In the genomic region with DNA sequence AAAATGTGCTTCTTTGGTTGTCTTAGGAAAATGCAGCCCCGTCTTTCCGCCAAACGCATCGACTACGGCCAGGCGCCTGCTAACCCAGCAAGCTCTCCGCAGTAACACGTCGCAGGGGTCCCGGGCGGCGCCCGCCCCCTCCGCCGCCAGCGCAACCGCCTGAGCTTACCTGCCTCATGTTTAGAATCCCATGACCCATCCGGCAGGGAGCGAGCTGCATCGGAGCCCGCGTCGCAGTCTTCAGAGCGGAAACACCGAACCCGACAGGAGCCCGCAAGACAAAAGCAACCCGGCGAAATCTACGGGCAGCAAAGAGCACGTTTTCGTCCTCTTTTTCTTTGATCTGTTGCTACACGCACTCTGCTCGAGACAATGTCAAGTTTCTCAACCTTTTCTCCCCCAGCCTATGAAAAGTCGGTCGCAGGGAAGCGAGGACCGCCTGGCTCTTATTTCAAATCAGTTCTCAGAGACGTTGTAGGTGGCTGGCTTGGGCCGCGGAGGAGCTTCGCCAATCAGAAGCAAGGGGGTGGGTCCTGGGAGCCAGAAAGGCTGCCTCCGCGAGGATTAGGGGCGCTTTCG, we compare ENCODE assay signal across 8 cellular contexts. TPM values are rescaled to one million over a fixed set of nuclear protein-coding genes. Genes with fewer than 3 reads are reported as not detected.
DNase-seq lines count a peak whose midpoint lies in the region; ATAC-seq and TF ChIP-seq lines count a peak whose summit lies in the region.

A gene with protein sequence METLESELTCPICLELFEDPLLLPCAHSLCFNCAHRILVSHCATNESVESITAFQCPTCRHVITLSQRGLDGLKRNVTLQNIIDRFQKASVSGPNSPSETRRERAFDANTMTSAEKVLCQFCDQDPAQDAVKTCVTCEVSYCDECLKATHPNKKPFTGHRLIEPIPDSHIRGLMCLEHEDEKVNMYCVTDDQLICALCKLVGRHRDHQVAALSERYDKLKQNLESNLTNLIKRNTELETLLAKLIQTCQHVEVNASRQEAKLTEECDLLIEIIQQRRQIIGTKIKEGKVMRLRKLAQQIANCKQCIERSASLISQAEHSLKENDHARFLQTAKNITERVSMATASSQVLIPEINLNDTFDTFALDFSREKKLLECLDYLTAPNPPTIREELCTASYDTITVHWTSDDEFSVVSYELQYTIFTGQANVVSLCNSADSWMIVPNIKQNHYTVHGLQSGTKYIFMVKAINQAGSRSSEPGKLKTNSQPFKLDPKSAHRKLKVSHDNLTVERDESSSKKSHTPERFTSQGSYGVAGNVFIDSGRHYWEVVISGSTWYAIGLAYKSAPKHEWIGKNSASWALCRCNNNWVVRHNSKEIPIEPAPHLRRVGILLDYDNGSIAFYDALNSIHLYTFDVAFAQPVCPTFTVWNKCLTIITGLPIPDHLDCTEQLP (minus strand): TSS at position 465 of the 579 bp plus-strand sequence. CDS start 53,038 bp downstream, outside the sequence.

- TF ChIP-seq CTCF in endothelial cell (IDR thresholded peaks at IDR 0.05; ENCODE audit: unreplicated experiment): no peak
- no peak for TF ChIP-seq CTCF in thoracic aorta (IDR thresholded peaks at IDR 0.05)

- no peak for TF ChIP-seq POLR2A in GM18505 (IDR thresholded peaks at IDR 0.05; ENCODE audit: borderline replicate concordance, extremely low read depth, insufficient read depth, insufficient read length)

- peaks cover 0 to 29% of the 10 kb centered on the region in 2 donors for H3K4me1 ChIP-seq in thoracic aorta (ENCODE audit: control insufficient read depth in 1 of 2, low read depth in 2 of 2)

- H3K36me3 Mint-ChIP-seq in IgD-negative memory B cell: peaks cover 3% of the 10 kb centered on the region
- no peaks in the 10 kb centered on the region for H3K36me3 Mint-ChIP-seq in endothelial cell (ENCODE audit: low read depth, unreplicated experiment)

- no peaks in the 10 kb centered on the region for H3K9me3 Mint-ChIP-seq in IgD-negative memory B cell
- H3K9me3 Mint-ChIP-seq in endothelial cell (ENCODE audit: unreplicated experiment): no peaks in the 10 kb centered on the region

- H3K9me3 ChIP-seq in SK-N-MC (ENCODE audit: low read depth, low read length) (no peaks in the 10 kb centered on the region), thoracic aorta (no peaks in the 10 kb centered on the region)

- peak; percentile 76 for DNase-seq in EL
- DNase-seq in SK-N-MC (ENCODE audit: low read depth, low spot score): no peak
- DNase-seq in endothelial cell (ENCODE audit: low spot score): peak; percentile 65
- DNase-seq in mesenteric fat pad (ENCODE audit: low spot score): no peak
- DNase-seq in thoracic aorta (ENCODE audit: low spot score): peak; percentile 13

- ATAC-seq in thoracic aorta (ENCODE audit: insufficient number of reproducible peaks, low FRiP score, low read depth): no peak
- no peak for ATAC-seq in GM18870 (IDR thresholded peaks at IDR 0.05; ENCODE audit: unreplicated experiment)
- ATAC-seq in GM18505 (IDR thresholded peaks at IDR 0.05; ENCODE audit: unreplicated experiment): no peak

- H3K4me1 Mint-ChIP-seq in IgD-negative memory B cell: peaks cover 0 to 7% (median 5%) of the 10 kb centered on the region in 3 donors
- H3K4me1 Mint-ChIP-seq in endothelial cell (ENCODE audit: unreplicated experiment): peaks cover 31% of the 10 kb centered on the region

- H3K27me3 ChIP-seq in thoracic aorta (replicated peaks; ENCODE audit: insufficient read depth): no peaks in the 10 kb centered on the region

- H3K27me3 Mint-ChIP-seq in IgD-negative memory B cell: peaks cover 36% of the 10 kb centered on the region
- H3K27me3 Mint-ChIP-seq in endothelial cell (ENCODE audit: unreplicated experiment): peaks cover 3% of the 10 kb centered on the region

- peak within 1 kb of the TSS; percentile 79 to 95 (median 86) for H3K4me3 Mint-ChIP-seq in IgD-negative memory B cell
- H3K4me3 Mint-ChIP-seq in endothelial cell (ENCODE audit: unreplicated experiment): peak within 1 kb of the TSS; percentile 95

- peak within 1 kb of the TSS; percentile 61 for H3K9ac ChIP-seq in SK-N-MC (ENCODE audit: insufficient read length)

- H3K27ac ChIP-seq in SK-N-MC (peak within 1 kb of the TSS; percentile 65), thoracic aorta (peak within 1 kb of the TSS; percentile 38 to 66)

- H3K36me3 ChIP-seq in SK-N-MC (ENCODE audit: insufficient read depth, low read length) (no peaks in the 10 kb centered on the region), thoracic aorta (no peaks in the 10 kb centered on the region)

- H3K4me3 ChIP-seq in SK-N-MC (peak within 1 kb of the TSS; percentile 82), thoracic aorta (peak within 1 kb of the TSS; percentile 73)

- H3K27ac Mint-ChIP-seq in IgD-negative memory B cell (peak within 1 kb of the TSS in 1 of 3 donors; percentile 46), endothelial cell (ENCODE audit: unreplicated experiment) (peak within 1 kb of the TSS; percentile 96)

RNA-seq across cellular contexts. Expression of the gene that starts here (rescaled TPM):
- 0.19 TPM for polyA plus RNA-seq in IgD-negative memory B cell
- 61.8 TPM for total RNA-seq in endothelial cell (ENCODE audit: unreplicated experiment)
- total RNA-seq in mesenteric fat pad: 16.6 TPM
- total RNA-seq in thoracic aorta: 10 to 100 TPM; 37.0 to 37.7 TPM

Comparison
In these comparisons a context has a peak if more than half of its experiments do, and no peak if none do; other contexts are left out.
1. DNase-seq: peak in EL (single experiment), endothelial cell (single experiment) and thoracic aorta (single experiment); none in SK-N-MC (single experiment) and mesenteric fat pad (single experiment).